22 cellular contexts compared by ENCODE assay signal in the genomic region with DNA sequence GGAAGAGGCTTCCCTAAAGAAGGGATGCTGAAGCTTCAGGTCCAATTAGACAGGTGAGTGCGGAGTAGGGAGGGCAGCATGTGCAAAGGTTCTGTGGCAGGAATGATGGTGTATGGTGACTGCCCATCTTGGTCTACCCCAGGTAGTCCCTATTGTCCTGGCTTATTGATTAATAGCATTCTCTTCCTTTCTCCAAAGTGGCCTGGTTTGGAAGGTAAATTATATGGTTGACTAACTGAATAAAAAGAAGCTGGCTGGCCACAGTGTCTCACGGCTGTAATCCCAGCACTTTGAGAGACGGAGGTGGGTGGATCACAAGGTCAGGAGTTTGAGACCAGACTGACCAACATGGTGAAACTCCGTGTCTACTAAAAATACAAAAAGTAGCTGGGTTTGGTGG.
DNase-seq lines count a peak whose midpoint lies in the region; ATAC-seq, FAIRE-seq and TF ChIP-seq lines count a peak whose summit lies in the region.
"Had no signal": no experiment of that assay in that cellular context is flagged by ENCODE, and none has a peak within 500 bp of the region (broad histone marks: within the 10 kb centered on the region; RNA-seq: fewer than 3 reads in every experiment).

No MANE protein-coding gene starts in this region.

- H3K9me3 ChIP-seq in astrocyte (ENCODE audit: insufficient read depth, low read depth, low read length), result no peaks in the 10 kb centered on the region
- no peaks in the 10 kb centered on the region for H3K9me3 ChIP-seq in skeletal muscle satellite cell (replicated peaks; ENCODE audit: low read length)
- H3K9me3 ChIP-seq in OCI-LY7 (ENCODE audit: low read length), result no peaks in the 10 kb centered on the region
- H3K9me3 ChIP-seq: lower lobe of right lung, upper lobe of right lung had no signal

- POLR2A ChIA-PET in OCI-LY7 (lab: Charles Lee), result no interaction called here

- no peaks in the 10 kb centered on the region for H3K9me3 Mint-ChIP-seq in HFFc6
- no peaks in the 10 kb centered on the region for H3K9me3 Mint-ChIP-seq in astrocyte (ENCODE audit: unreplicated experiment)
- H3K9me3 Mint-ChIP-seq: stimulated activated naive CD8-positive, alpha-beta T cell treated with anti-CD3 and anti-CD28 coated beads, Interleukin-15, amount 100 ng/mL, for 72 hours had no signal

- no peak for DNase-seq in HFFc6
- DNase-seq in astrocyte (ENCODE audit: low read depth), result no peak
- peak; percentile 41 for DNase-seq in glomerular visceral epithelial cell (ENCODE audit: extremely low spot score)
- no peak for DNase-seq in OCI-LY7 (ENCODE audit: low spot score)
- DNase-seq: activated CD8-positive, alpha-beta T cell treated with anti-CD3 and anti-CD28 coated beads, Interleukin-2, amount 10 ng/mL, durations not matched to agents 7 days and 5 days; activated gamma-delta T cell treated with Interleukin-2 at 50 U/mL for 16 hours; DMS 273 treated with DMSO at 0.1 percent for 48 hours; H7; lower lobe of right lung; NCI-H2171; NCI-H526; retina; stimulated activated CD4-positive, alpha-beta T cell treated with anti-CD3 and anti-CD28 coated beads, Interleukin-12 subunit alpha, Interleukin-12 subunit beta, amount 100 ng/mL, for 4 hours; stimulated activated naive CD8-positive, alpha-beta T cell treated with anti-CD3 and anti-CD28 coated beads, Interleukin-15, amount 100 ng/mL, for 72 hours; upper lobe of right lung had no signal

- H3K9ac ChIP-seq in astrocyte (ENCODE audit: low read length) (peak overlapping the region; percentile 13), skeletal muscle satellite cell (ENCODE audit: low read depth, low read length) (peak overlapping the region; percentile 61)

- H3K4me2 ChIP-seq in astrocyte (ENCODE audit: low read length), result peak overlapping the region; percentile 40
- H3K4me2 ChIP-seq in skeletal muscle satellite cell (ENCODE audit: low read length), result peak overlapping the region; percentile 47
- no peak overlapping the region for H3K4me2 ChIP-seq in OCI-LY7 (ENCODE audit: low read length)

- H3K36me3 ChIP-seq in astrocyte (ENCODE audit: insufficient read depth, low read length), result no peaks in the 10 kb centered on the region
- no peaks in the 10 kb centered on the region for H3K36me3 ChIP-seq in skeletal muscle satellite cell (ENCODE audit: insufficient read depth, low read length)
- no peaks in the 10 kb centered on the region for H3K36me3 ChIP-seq in OCI-LY7 (ENCODE audit: insufficient read depth, low read length)
- H3K36me3 ChIP-seq: lower lobe of right lung, upper lobe of right lung had no signal

- H3K27ac Mint-ChIP-seq in HFFc6 (peak overlapping the region; percentile 62), astrocyte (ENCODE audit: unreplicated experiment) (peak overlapping the region; percentile 92)
- H3K27ac Mint-ChIP-seq: activated CD8-positive, alpha-beta T cell treated with anti-CD3 and anti-CD28 coated beads, Interleukin-2, amount 10 ng/mL, durations not matched to agents 7 days and 5 days; stimulated activated naive CD8-positive, alpha-beta T cell treated with anti-CD3 and anti-CD28 coated beads, Interleukin-15, amount 100 ng/mL, for 72 hours had no signal

- H3K4me3 ChIP-seq in astrocyte (ENCODE audit: insufficient read depth, low read depth, low read length) (no peak overlapping the region), skeletal muscle satellite cell (ENCODE audit: low read length) (peak overlapping the region; percentile 48), OCI-LY7 (ENCODE audit: low read depth, low read length, poor library complexity, severe bottlenecking) (no peak overlapping the region)
- H3K4me3 ChIP-seq: K562, lower lobe of right lung, upper lobe of right lung had no signal

- ATAC-seq in GM21423 (IDR thresholded peaks at IDR 0.05; ENCODE audit: unreplicated experiment) (no peak), HG02840 (IDR thresholded peaks at IDR 0.05; ENCODE audit: low FRiP score, unreplicated experiment) (no peak)
- ATAC-seq: activated CD4-positive, CD25-positive, alpha-beta regulatory T cell treated with anti-CD3 and anti-CD28 coated beads, Interleukin-2, amount 50 U/mL, for 24 hours; activated CD8-positive, alpha-beta T cell treated with anti-CD3 and anti-CD28 coated beads, Interleukin-2, amount 10 ng/mL, durations not matched to agents 7 days and 5 days; K562; lower lobe of right lung; stimulated activated naive CD8-positive, alpha-beta T cell treated with anti-CD3 and anti-CD28 coated beads, Interleukin-15, amount 100 ng/mL, for 72 hours; upper lobe of right lung had no signal

- CTCF ChIA-PET in OCI-LY7 (lab: Charles Lee; ENCODE audit: unreplicated experiment), result no interaction called here

- H3K27me3 Mint-ChIP-seq in HFFc6 (ENCODE audit: insufficient read depth) (peaks cover 1% of the 10 kb centered on the region; the same call in 1 of the 2 replicates), astrocyte (ENCODE audit: low read depth, unreplicated experiment) (no peaks in the 10 kb centered on the region)

- H4K20me1 ChIP-seq in astrocyte (ENCODE audit: insufficient read depth, low read length) (no peaks in the 10 kb centered on the region), OCI-LY7 (ENCODE audit: insufficient read depth, low read length) (no peaks in the 10 kb centered on the region)

- H3K4me1 Mint-ChIP-seq in HFFc6 (ENCODE audit: low read depth), result peaks cover 61% of the 10 kb centered on the region
- H3K4me1 Mint-ChIP-seq in astrocyte (ENCODE audit: low read depth, unreplicated experiment), result peaks cover 50% of the 10 kb centered on the region

- TF ChIP-seq CTCF in HFFc6 (IDR thresholded peaks at IDR 0.05) (no peak), astrocyte (IDR thresholded peaks at IDR 0.05; ENCODE audit: insufficient read depth, low read depth, low read length) (no peak), OCI-LY7 (conservative IDR thresholded peaks at IDR 0.05; ENCODE audit: low read length) (no peak)

- H3K36me3 Mint-ChIP-seq in HFFc6 (ENCODE audit: low read depth) (no peaks in the 10 kb centered on the region), astrocyte (ENCODE audit: low read depth, unreplicated experiment) (no peaks in the 10 kb centered on the region)

- peak; percentile 17 for FAIRE-seq in astrocyte (lab: Jason Lieb, UNC)
- FAIRE-seq: G401.6, K562, keratinocyte had no signal

- H3K4me1 ChIP-seq in astrocyte (ENCODE audit: insufficient read depth, low read length), result peaks cover 40% of the 10 kb centered on the region
- H3K4me1 ChIP-seq in skeletal muscle satellite cell (ENCODE audit: control insufficient read depth, insufficient read depth, low read length), result peaks cover 47% of the 10 kb centered on the region
- H3K4me1 ChIP-seq in OCI-LY7 (ENCODE audit: insufficient read depth, low read length, poor library complexity, severe bottlenecking), result no peaks in the 10 kb centered on the region
- H3K4me1 ChIP-seq: lower lobe of right lung, upper lobe of right lung had no signal

- H3K27me3 ChIP-seq in astrocyte (ENCODE audit: insufficient read depth, low read length) (no peaks in the 10 kb centered on the region), skeletal muscle satellite cell (ENCODE audit: control insufficient read depth, insufficient read depth, low read length) (no peaks in the 10 kb centered on the region)
- H3K27me3 ChIP-seq: upper lobe of right lung had no signal

- no peaks in the 10 kb centered on the region for H3K9me2 ChIP-seq in OCI-LY7 (ENCODE audit: insufficient read depth, low read length)

- intact Hi-C loops in OCI-LY7 (cut with micrococcal nuclease; ENCODE audit: unreplicated experiment), result no loop called here

- no TSS peak for BruUV-seq in OCI-LY7 (replicated peaks; lab: Mats Ljungman, UMichigan)

- H3K4me3 Mint-ChIP-seq in HFFc6 (peak overlapping the region; percentile 46), astrocyte (ENCODE audit: unreplicated experiment) (peak overlapping the region; percentile 31)
- H3K4me3 Mint-ChIP-seq: activated CD8-positive, alpha-beta T cell treated with anti-CD3 and anti-CD28 coated beads, Interleukin-2, amount 10 ng/mL, durations not matched to agents 7 days and 5 days; stimulated activated naive CD8-positive, alpha-beta T cell treated with anti-CD3 and anti-CD28 coated beads, Interleukin-15, amount 100 ng/mL, for 72 hours had no signal

- no peaks in the 10 kb centered on the region for H3K79me2 ChIP-seq in astrocyte (ENCODE audit: insufficient read depth, low read length)
- H3K79me2 ChIP-seq in OCI-LY7 (ENCODE audit: insufficient read depth, low read depth, low read length), result no peaks in the 10 kb centered on the region

- H2AFZ ChIP-seq in astrocyte (ENCODE audit: low read depth, low read length), result no peak overlapping the region
- no peak overlapping the region for H2AFZ ChIP-seq in OCI-LY7 (ENCODE audit: low read length)

- H3K27ac ChIP-seq in astrocyte (ENCODE audit: low read depth, low read length) (peak overlapping the region; percentile 54), OCI-LY7 (ENCODE audit: low read depth, low read length, poor library complexity, severe bottlenecking) (no peak overlapping the region)
- H3K27ac ChIP-seq: lower lobe of right lung, upper lobe of right lung had no signal
